16 cellular contexts compared by ENCODE assay signal in the genomic region with DNA sequence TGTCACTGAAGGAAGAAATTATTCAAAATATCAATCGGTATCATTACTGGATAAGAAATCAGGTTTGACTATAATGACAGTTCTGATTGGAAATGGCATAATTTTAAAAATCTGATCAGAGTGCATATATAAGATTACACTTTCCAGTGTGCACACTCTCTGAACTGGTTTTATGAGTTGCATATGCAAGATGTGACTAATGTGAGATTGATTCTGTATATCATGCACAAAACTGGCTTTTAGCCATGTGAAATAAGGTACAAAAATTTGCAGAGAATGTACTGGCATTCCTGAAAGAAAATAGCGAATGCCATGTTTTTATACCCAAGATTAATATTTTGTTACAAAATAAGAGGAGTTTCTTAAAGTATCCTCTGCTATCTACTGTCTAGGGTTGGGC.
DNase-seq lines count a peak whose midpoint lies in the region; ATAC-seq and TF ChIP-seq lines count a peak whose summit lies in the region.
"Had no signal": no experiment of that assay in that cellular context is flagged by ENCODE, and none has a peak within 500 bp of the region (broad histone marks: within the 10 kb centered on the region; RNA-seq: fewer than 3 reads in every experiment).

No MANE protein-coding gene starts in this region.

- H3K27ac ChIP-seq in PC-3 (ENCODE audit: low read length), result no peak overlapping the region
- H3K27ac ChIP-seq: A549 had no signal

- H3K27me3 ChIP-seq in PC-3 (ENCODE audit: low read length), result no peaks in the 10 kb centered on the region

- no peak overlapping the region for H3K4me3 Mint-ChIP-seq in activated naive CD8-positive, alpha-beta T cell
- no peak overlapping the region for H3K4me3 Mint-ChIP-seq in activated naive CD8-positive, alpha-beta T cell treated with anti-CD3 and anti-CD28 coated beads, Interleukin-2, amount 50 U/mL, for 24 hours
- no peak overlapping the region for H3K4me3 Mint-ChIP-seq in stimulated activated memory B cell treated with anti-CD40 and anti-IgM and Interleukin-4, amounts not matched to agents 10 μg/mL and 1 μg/mL and 100 μg/mL, for 72 hours
- H3K4me3 Mint-ChIP-seq: CD8-positive, alpha-beta T cell had no signal

- H3K9me3 Mint-ChIP-seq in activated naive CD8-positive, alpha-beta T cell (ENCODE audit: low read depth), result no peaks in the 10 kb centered on the region
- H3K9me3 Mint-ChIP-seq in activated naive CD8-positive, alpha-beta T cell treated with anti-CD3 and anti-CD28 coated beads, Interleukin-2, amount 50 U/mL, for 24 hours, result no peaks in the 10 kb centered on the region
- H3K9me3 Mint-ChIP-seq in stimulated activated memory B cell treated with anti-CD40 and anti-IgM and Interleukin-4, amounts not matched to agents 10 μg/mL and 1 μg/mL and 100 μg/mL, for 72 hours, result no peaks in the 10 kb centered on the region
- H3K9me3 Mint-ChIP-seq: CD8-positive, alpha-beta T cell had no signal

- no peak overlapping the region for H3K9ac ChIP-seq in PC-3 (ENCODE audit: low read length)

- H3F3A ChIP-seq in PC-3 (ENCODE audit: low read length, unreplicated experiment), result no peaks in the 10 kb centered on the region

- intact Hi-C loops in PC-3 (cut with micrococcal nuclease), result no loop called here

- no peak for ATAC-seq in activated naive CD8-positive, alpha-beta T cell treated with anti-CD3 and anti-CD28 coated beads, Interleukin-2, amount 50 U/mL, for 24 hours
- peak; percentile 56 for ATAC-seq in PC-3
- no peak for ATAC-seq in stimulated activated memory B cell treated with anti-CD40 and anti-IgM and Interleukin-4, amounts not matched to agents 10 μg/mL and 1 μg/mL and 100 μg/mL, for 72 hours
- ATAC-seq in GM21381 (IDR thresholded peaks at IDR 0.05; ENCODE audit: unreplicated experiment), result no peak
- ATAC-seq in HG03095 (IDR thresholded peaks at IDR 0.05; ENCODE audit: unreplicated experiment), result no peak
- ATAC-seq: A549; CD8-positive, alpha-beta T cell had no signal

- H3K36me3 ChIP-seq in PC-3 (ENCODE audit: low read depth, low read length), result no peaks in the 10 kb centered on the region; the same call in 1 of the 2 replicates
- H3K36me3 ChIP-seq: HAP-1 had no signal

- CTCF ChIA-PET in PC-3 (lab: Charles Lee), result no interaction called here

- peaks cover 27% of the 10 kb centered on the region for H3K4me1 Mint-ChIP-seq in activated naive CD8-positive, alpha-beta T cell (ENCODE audit: low read depth)
- H3K4me1 Mint-ChIP-seq in activated naive CD8-positive, alpha-beta T cell treated with anti-CD3 and anti-CD28 coated beads, Interleukin-2, amount 50 U/mL, for 24 hours, result peaks cover 16% of the 10 kb centered on the region
- peaks cover 35% of the 10 kb centered on the region for H3K4me1 Mint-ChIP-seq in stimulated activated memory B cell treated with anti-CD40 and anti-IgM and Interleukin-4, amounts not matched to agents 10 μg/mL and 1 μg/mL and 100 μg/mL, for 72 hours

- H3K9me2 ChIP-seq in PC-3 (replicated peaks; ENCODE audit: low read length), result no peaks in the 10 kb centered on the region

- no peaks in the 10 kb centered on the region for H3K27me3 Mint-ChIP-seq in activated naive CD8-positive, alpha-beta T cell
- H3K27me3 Mint-ChIP-seq in activated naive CD8-positive, alpha-beta T cell treated with anti-CD3 and anti-CD28 coated beads, Interleukin-2, amount 50 U/mL, for 24 hours, result no peaks in the 10 kb centered on the region
- no peaks in the 10 kb centered on the region for H3K27me3 Mint-ChIP-seq in stimulated activated memory B cell treated with anti-CD40 and anti-IgM and Interleukin-4, amounts not matched to agents 10 μg/mL and 1 μg/mL and 100 μg/mL, for 72 hours

- no peak overlapping the region for H3K4me2 ChIP-seq in PC-3 (ENCODE audit: low read length)
- H3K4me2 ChIP-seq: A549 had no signal

- H3K9me3 ChIP-seq in PC-3 (ENCODE audit: low read length), result no peaks in the 10 kb centered on the region
- H3K9me3 ChIP-seq: A549, HAP-1 had no signal

- no TSS peak for BruUV-seq in PC-3 (replicated peaks; lab: Mats Ljungman, UMichigan)

- H3K36me3 Mint-ChIP-seq in activated naive CD8-positive, alpha-beta T cell, result peaks cover 13% of the 10 kb centered on the region
- peaks cover 26% of the 10 kb centered on the region for H3K36me3 Mint-ChIP-seq in activated naive CD8-positive, alpha-beta T cell treated with anti-CD3 and anti-CD28 coated beads, Interleukin-2, amount 50 U/mL, for 24 hours (ENCODE audit: low read depth)
- peaks cover 34% of the 10 kb centered on the region for H3K36me3 Mint-ChIP-seq in stimulated activated memory B cell treated with anti-CD40 and anti-IgM and Interleukin-4, amounts not matched to agents 10 μg/mL and 1 μg/mL and 100 μg/mL, for 72 hours

- H3K4me1 ChIP-seq in PC-3 (ENCODE audit: insufficient read depth, low read length), result 0 out of 2 replicates have a peak, but pooled peaks cover 8% of the 10 kb centered on the region
- H3K4me1 ChIP-seq: A549, HAP-1 had no signal

- no peaks in the 10 kb centered on the region for H3K79me2 ChIP-seq in PC-3 (ENCODE audit: low read length)

- POLR2A ChIA-PET in PC-3 (lab: Charles Lee; ENCODE audit: unreplicated experiment), result no interaction called here

- no peaks in the 10 kb centered on the region for H4K20me1 ChIP-seq in PC-3 (ENCODE audit: low read length)

- H2AFZ ChIP-seq in PC-3 (ENCODE audit: low read length), result no peak overlapping the region

- no peak for DNase-seq in activated naive CD8-positive, alpha-beta T cell treated with anti-CD3 and anti-CD28 coated beads, Interleukin-2, amount 50 U/mL, for 24 hours
- DNase-seq in PC-3 (peak; percentile 46), fibroblast of gingiva (ENCODE audit: low read depth) (peak; percentile 24), AG08396 (ENCODE audit: low spot score) (no peak)
- DNase-seq: CD8-positive, alpha-beta T cell; MV-4-11; NCI-H1417 treated with DMSO at 0.1 percent for 48 hours; NCI-H2029 treated with DMSO at 0.1 percent for 48 hours; NCI-H510A treated with DMSO at 0.1 percent for 48 hours; SHP77 treated with DMSO at 0.1 percent for 48 hours had no signal

- TF ChIP-seq CTCF in PC-3 (conservative IDR thresholded peaks at IDR 0.05; ENCODE audit: low read depth, low read length), result no peak

- peak overlapping the region; percentile 64 for H3K27ac Mint-ChIP-seq in activated naive CD8-positive, alpha-beta T cell
- no peak overlapping the region for H3K27ac Mint-ChIP-seq in activated naive CD8-positive, alpha-beta T cell treated with anti-CD3 and anti-CD28 coated beads, Interleukin-2, amount 50 U/mL, for 24 hours
- H3K27ac Mint-ChIP-seq in stimulated activated memory B cell treated with anti-CD40 and anti-IgM and Interleukin-4, amounts not matched to agents 10 μg/mL and 1 μg/mL and 100 μg/mL, for 72 hours, result peak overlapping the region; percentile 48

- no peak overlapping the region for H3K4me3 ChIP-seq in PC-3 (ENCODE audit: low read length)
- H3K4me3 ChIP-seq: A549, HAP-1 had no signal

Comparison
In these comparisons a context has a peak if more than half of its experiments do, and no peak if none do; other contexts are left out.
1. DNase-seq: peak in PC-3 (single experiment) and fibroblast of gingiva (single experiment); none in activated naive CD8-positive, alpha-beta T cell treated with anti-CD3 and anti-CD28 coated beads, Interleukin-2, amount 50 U/mL, for 24 hours (single experiment) and AG08396 (single experiment).